ENCODE assay signal across 23 cellular contexts in the genomic region with DNA sequence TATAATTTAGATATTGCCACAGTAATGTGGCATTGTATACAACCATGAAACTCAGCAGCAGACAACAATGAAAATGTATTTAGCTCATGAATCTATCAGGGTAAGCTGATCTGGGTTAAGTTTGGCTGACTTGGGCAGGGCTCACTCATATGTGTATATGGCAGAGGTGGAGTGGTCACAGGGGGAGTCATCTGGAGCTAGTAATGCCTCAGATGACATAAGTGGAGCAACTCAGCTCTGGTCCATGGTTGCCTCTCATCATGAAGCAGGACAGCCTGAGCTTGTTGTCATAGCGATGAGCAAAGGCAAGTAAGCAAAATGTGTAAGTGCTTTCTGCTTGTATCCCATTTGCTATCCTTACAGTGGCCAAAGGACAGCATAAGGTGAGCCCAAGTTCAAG.
DNase-seq lines count a peak whose midpoint lies in the region; ATAC-seq and TF ChIP-seq lines count a peak whose summit lies in the region.
"Had no signal": no experiment of that assay in that cellular context is flagged by ENCODE, and none has a peak within 500 bp of the region (broad histone marks: within the 10 kb centered on the region; RNA-seq: fewer than 3 reads in every experiment).

No MANE protein-coding gene starts in this region.

- H3K36me3 Mint-ChIP-seq in osteocyte (ENCODE audit: unreplicated experiment): no peaks in the 10 kb centered on the region

- no peak overlapping the region for H3K4me3 Mint-ChIP-seq in osteocyte (ENCODE audit: unreplicated experiment)
- H3K4me3 Mint-ChIP-seq: activated T-cell treated with anti-CD3 and anti-CD28 coated beads, Interleukin-2, amount 50 U/mL, for 4 hours; dendritic cell treated with granulocyte-macrophage colony-stimulating factor and Interleukin-4, amounts not matched to agents 40 ng/mL and 50 ng/mL, for 4 days had no signal

- peaks cover 53% of the 10 kb centered on the region for H3K4me1 Mint-ChIP-seq in osteocyte (ENCODE audit: unreplicated experiment)

- DNase-seq in NCI-H1417 (lab: John Stamatoyannopoulos, UW) (peak; percentile 34 to 61 (median 37)), NCI-H1417 treated with DMSO at 0.1 percent for 48 hours (lab: John Stamatoyannopoulos, UW) (no peak), RPMI7951 (ENCODE audit: low read depth) (peak; percentile 16), osteocyte (ENCODE audit: extremely low spot score, unreplicated experiment) (no peak), mucosa of gallbladder (ENCODE audit: low spot score) (no peak), DMS79 treated with DMSO at 0.1 percent for 48 hours (lab: John Stamatoyannopoulos, UW) (no peak)
- DNase-seq in activated CD4-positive, CD25-positive, alpha-beta regulatory T cell (lab: John Stamatoyannopoulos, UW): no peak
- DNase-seq: activated CD4-positive, alpha-beta T cell treated with anti-CD3 and anti-CD28 coated beads for 1 hour; activated CD8-positive, alpha-beta memory T cell treated with anti-CD3 and anti-CD28 coated beads for 24 hours; activated naive CD4-positive, alpha-beta T cell treated with anti-CD3 and anti-CD28 coated beads, Interleukin-2, amount 50 U/mL, for 16 hours; activated T-cell treated with anti-CD3 and anti-CD28 coated beads, Interleukin-2, amount 50 U/mL, for 4 hours; Caco-2; mucosa of descending colon; NCI-H1105 treated with DMSO at 0.1 percent for 48 hours; NCI-H2171 treated with DMSO at 0.1 percent for 48 hours; NCI-H526; posterior cingulate gyrus; stimulated activated CD4-positive, alpha-beta T cell treated with anti-CD3 and anti-CD28 coated beads, Interleukin-15, amount 100 ng/mL, for 24 hours; stimulated activated CD8-positive, alpha-beta memory T cell treated with anti-CD3 and anti-CD28 coated beads, Interleukin-4, amount 100 ng/mL, for 48 hours; SW 1271 had no signal

- TF ChIP-seq CTCF in osteocyte (IDR thresholded peaks at IDR 0.05): no peak

- ATAC-seq in HG03039 (IDR thresholded peaks at IDR 0.05; ENCODE audit: unreplicated experiment): peak; percentile 51
- ATAC-seq: activated T-cell treated with anti-CD3 and anti-CD28 coated beads, Interleukin-2, amount 50 U/mL, for 4 hours; mucosa of descending colon; sciatic nerve had no signal

- H3K27me3 Mint-ChIP-seq in osteocyte (ENCODE audit: unreplicated experiment): no peaks in the 10 kb centered on the region
- H3K27me3 Mint-ChIP-seq: dendritic cell treated with granulocyte-macrophage colony-stimulating factor and Interleukin-4, amounts not matched to agents 40 ng/mL and 50 ng/mL, for 4 days had no signal

- no peaks in the 10 kb centered on the region for H3K9me3 Mint-ChIP-seq in osteocyte (ENCODE audit: unreplicated experiment)
- H3K9me3 Mint-ChIP-seq: dendritic cell treated with granulocyte-macrophage colony-stimulating factor and Interleukin-4, amounts not matched to agents 40 ng/mL and 50 ng/mL, for 4 days had no signal

- peak overlapping the region; percentile 27 for H3K27ac Mint-ChIP-seq in osteocyte (ENCODE audit: unreplicated experiment)
- H3K27ac Mint-ChIP-seq: dendritic cell treated with granulocyte-macrophage colony-stimulating factor and Interleukin-4, amounts not matched to agents 40 ng/mL and 50 ng/mL, for 4 days had no signal

Comparison
In these comparisons a context has a peak if more than half of its experiments do, and no peak if none do; other contexts are left out.
1. DNase-seq: peak in NCI-H1417 (3 of 3) and RPMI7951 (single experiment); none in NCI-H1417 treated with DMSO at 0.1 percent for 48 hours (single experiment), osteocyte (single experiment), mucosa of gallbladder (single experiment), DMS79 treated with DMSO at 0.1 percent for 48 hours (single experiment) and activated CD4-positive, CD25-positive, alpha-beta regulatory T cell (0 of 4).